8 cellular contexts compared by ENCODE assay signal in the genomic region with DNA sequence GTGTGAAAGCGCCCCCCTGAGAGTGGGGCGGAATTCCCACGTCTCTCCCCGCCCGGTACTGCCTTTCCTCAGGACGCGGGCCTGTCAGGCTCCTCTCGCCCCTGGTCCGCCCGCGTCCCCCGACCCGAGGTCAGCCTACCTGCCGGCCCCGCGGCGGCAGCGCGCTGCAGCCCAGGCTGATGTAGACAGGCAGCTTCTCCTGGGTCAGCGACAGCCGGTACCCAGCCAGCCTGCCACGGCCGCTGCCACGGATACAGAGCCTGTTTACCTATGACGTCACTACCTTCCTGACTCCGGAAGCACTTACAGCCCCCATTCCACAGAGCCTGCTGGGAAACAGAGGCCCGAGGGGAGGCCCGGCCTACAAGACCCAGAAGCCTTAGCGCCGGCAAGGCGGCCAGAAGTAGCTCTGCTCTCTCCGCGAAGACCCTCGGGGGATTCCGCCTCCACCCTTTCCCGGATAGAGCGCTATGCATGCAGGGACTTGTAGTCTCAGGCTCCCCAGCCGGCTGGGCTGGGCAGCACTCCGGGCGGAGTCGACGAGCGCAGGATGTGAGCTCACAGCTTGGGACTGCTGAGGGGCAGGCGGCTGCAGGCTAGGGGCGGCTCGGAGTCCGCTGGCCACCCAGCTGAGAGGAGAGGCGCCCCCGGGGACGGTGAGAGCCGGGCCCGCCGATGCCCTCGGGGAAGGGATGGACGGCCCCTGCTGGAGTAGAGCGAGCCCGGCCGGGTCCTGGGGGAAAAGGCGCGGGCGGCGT. TPM values are rescaled to one million over a fixed set of nuclear protein-coding genes. Genes with fewer than 3 reads are reported as not detected.
DNase-seq lines count a peak whose midpoint lies in the region; ATAC-seq, FAIRE-seq and TF ChIP-seq lines count a peak whose summit lies in the region.

TSS of gene IFT20 (minus strand) at position 272 of the 758 bp plus-strand sequence. CDS start 3,487 bp downstream, outside the sequence.
A gene with protein sequence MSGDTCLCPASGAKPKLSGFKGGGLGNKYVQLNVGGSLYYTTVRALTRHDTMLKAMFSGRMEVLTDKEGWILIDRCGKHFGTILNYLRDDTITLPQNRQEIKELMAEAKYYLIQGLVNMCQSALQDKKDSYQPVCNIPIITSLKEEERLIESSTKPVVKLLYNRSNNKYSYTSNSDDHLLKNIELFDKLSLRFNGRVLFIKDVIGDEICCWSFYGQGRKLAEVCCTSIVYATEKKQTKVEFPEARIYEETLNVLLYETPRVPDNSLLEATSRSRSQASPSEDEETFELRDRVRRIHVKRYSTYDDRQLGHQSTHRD (plus strand): TSS at position 561 of the 758 bp plus-strand sequence. CDS start 3,761 bp downstream, outside the sequence.

- H3K4me3 ChIP-seq in cardiac muscle cell, result peak within 1 kb of the TSS; percentile 75
- H3K4me3 ChIP-seq in parathyroid adenoma (ENCODE audit: low read depth, low read length), result peak within 1 kb of the TSS; percentile 97
- H3K4me3 ChIP-seq in tibial nerve, result peak within 1 kb of the TSS; percentile 60 to 97 (median 78)

- H3K36me3 ChIP-seq in cardiac muscle cell (peaks cover 4% of the 10 kb centered on the region), parathyroid adenoma (ENCODE audit: control insufficient read depth, insufficient read depth, low read length) (no peaks in the 10 kb centered on the region), tibial nerve (peaks cover 0 to 38% (median under 1%) of the 10 kb centered on the region in 3 donors)

- peaks cover 33% of the 10 kb centered on the region for H3K79me2 ChIP-seq in parathyroid adenoma

- no peaks in the 10 kb centered on the region for H3K27me3 Mint-ChIP-seq in T-cell

- CTCF ChIA-PET in T-cell (lab: Charles Lee), result interaction anchor here (0.6 to 1.8 kb wide), 11 partner anchors 13 to 616 kb away, joined by 3 to 15 read pairs (median 4); partner anchors contain the start of genes LYRM9 (in 1 of the 2), POLDIP2 (in 1 of the 2) and TMEM97 (in 1 of the 2)

- H2AFZ ChIP-seq in parathyroid adenoma, result peak within 1 kb of the TSS; percentile 90

- H3K9ac ChIP-seq in parathyroid adenoma, result peak within 1 kb of the TSS; percentile 41

- ATAC-seq in HG02840 (IDR thresholded peaks at IDR 0.05; ENCODE audit: low FRiP score, unreplicated experiment), result peak; percentile 97
- ATAC-seq in T-cell (replicated peaks in 1 of 4), result peak; percentile 95 to 99 (median 98)

- H3K9me3 ChIP-seq in cardiac muscle cell (ENCODE audit: low read depth), result no peaks in the 10 kb centered on the region
- no peaks in the 10 kb centered on the region for H3K9me3 ChIP-seq in parathyroid adenoma (ENCODE audit: control insufficient read depth, low read length)
- H3K9me3 ChIP-seq in tibial nerve, result no peaks in the 10 kb centered on the region

- peaks cover 20% of the 10 kb centered on the region for H3K36me3 Mint-ChIP-seq in T-cell

- H3K27ac Mint-ChIP-seq in T-cell, result peak within 1 kb of the TSS; percentile 87 to 90

- H3K4me1 ChIP-seq in cardiac muscle cell (ENCODE audit: low read depth) (peaks cover 4% of the 10 kb centered on the region), parathyroid adenoma (no peaks in the 10 kb centered on the region), tibial nerve (peaks cover 3 to 56% (median 21%) of the 10 kb centered on the region in 4 donors)

- H3K27me3 ChIP-seq in cardiac muscle cell, result no peaks in the 10 kb centered on the region
- H3K27me3 ChIP-seq in parathyroid adenoma (ENCODE audit: control insufficient read depth, insufficient read depth, low read length), result no peaks in the 10 kb centered on the region
- no peaks in the 10 kb centered on the region for H3K27me3 ChIP-seq in tibial nerve

- 0 to 1% (median 1%) methylated on average over 62 of the region's 62 CpGs for WGBS in adipose tissue, 3 donors
- WGBS in tibial nerve, 2 donors, result 0 to 1% methylated on average over 25 to 58 of the region's 62 CpGs

- TF ChIP-seq CTCF in cardiac muscle cell (IDR thresholded peaks at IDR 0.05; ENCODE audit: low read depth, low read length), result no peak
- TF ChIP-seq CTCF in parathyroid adenoma (IDR thresholded peaks at IDR 0.05), result peak; percentile 9
- TF ChIP-seq CTCF in tibial nerve (IDR thresholded peaks at IDR 0.05), result peak in 1 of 5 experiments; percentile 44

- POLR2A ChIA-PET in T-cell (lab: Charles Lee), result interaction anchor here (0.5 to 2.5 kb wide), 12 partner anchors 16 to 489 kb away, joined by 3 to 25 read pairs (median 3); partner anchors contain the start of genes POLDIP2 (in 2 of the 2), TMEM97 (in 2 of the 2), LYRM9 (in 1 of the 2) and RPL23A (in 1 of the 2)

- H3K4me2 ChIP-seq in parathyroid adenoma (ENCODE audit: low read length), result peak within 1 kb of the TSS; percentile 98

- H3K27ac ChIP-seq in adipose tissue (ENCODE audit: low read depth, low read length), result peak within 1 kb of the TSS; percentile 83
- peak within 1 kb of the TSS; percentile 93 for H3K27ac ChIP-seq in cardiac muscle cell
- H3K27ac ChIP-seq in parathyroid adenoma, result peak within 1 kb of the TSS; percentile 81
- peak within 1 kb of the TSS; percentile 89 to 99 (median 98) for H3K27ac ChIP-seq in tibial nerve

- TF ChIP-seq POLR2A in GM12891 (IDR thresholded peaks at IDR 0.05; ENCODE audit: low read depth, low read length), result no peak
- peak; percentile 82 to 94 for TF ChIP-seq POLR2A in tibial nerve (IDR thresholded peaks at IDR 0.05)

- peak; percentile 96 to 99 for TF ChIP-seq EP300 in tibial nerve (IDR thresholded peaks at IDR 0.05)

- DNase-seq in GM12891 (ENCODE audit: insufficient read length, low spot score), result peak; percentile 98
- DNase-seq in NCI-H1436 treated with DMSO at 0.1 percent for 48 hours (lab: John Stamatoyannopoulos, UW), result peak; percentile 100
- DNase-seq in T-cell, result peak; percentile 88 to 99 (median 98)
- peak; percentile 99 to 100 for DNase-seq in cardiac muscle cell (ENCODE audit: low read depth in 1 of 2, low spot score in 1 of 2)
- peak; percentile 95 to 97 for DNase-seq in tibial nerve (ENCODE audit: low spot score in 2 of 2)

- no peaks in the 10 kb centered on the region for H3K9me3 Mint-ChIP-seq in T-cell

- H3K4me3 Mint-ChIP-seq in T-cell, result peak within 1 kb of the TSS; percentile 95 to 98 (median 96)

- H3K4me1 Mint-ChIP-seq in T-cell, result peaks cover 49 to 54% (median 50%) of the 10 kb centered on the region in 3 donors

- peak; percentile 98 for FAIRE-seq in GM12891 (lab: Jason Lieb, UNC)

TF ChIP-seq in GM12891, 5 proteins besides CTCF, POLR2A, EP300 and RAD21:
- TF ChIP-seq POU2F2 (IDR thresholded peaks at IDR 0.05; ENCODE audit: low read depth, low read length) (peak; percentile 80; the same call in 1 of the 2 replicates), TAF1 (IDR thresholded peaks at IDR 0.05; ENCODE audit: low read depth, low read length) (no peak), POLR2AphosphoS5 (IDR thresholded peaks at IDR 0.05; ENCODE audit: low read depth, low read length) (0 out of 2 replicates have a peak, but pooled peaks have one; percentile 45)
TF ChIP-seq in GM12891: peak in this region for 2.

RNA-seq across cellular contexts. Expression of gene IFT20, which starts in this region (rescaled TPM):
- 29.8 TPM for polyA plus RNA-seq in GM12891 (2012; ENCODE audit: low read depth, missing spikeins)
- total RNA-seq in T-cell (10 to 100 TPM; 29.3 to 55.4 (median 33.8) TPM), cardiac muscle cell (41.9 and 45.6 TPM in 2 replicates), tibial nerve (10 to 100 TPM; 34.8 to 50.3 (median 43.9) TPM)
- polyA plus RNA-seq in adipose tissue (10 to 100 TPM; 27.9 to 67.0 (median 66.0) TPM), cardiac muscle cell (69.5 and 73.8 TPM in 2 replicates)

RNA-seq across cellular contexts. Expression of the second gene that starts in this region (rescaled TPM):
- 6.4 TPM for polyA plus RNA-seq in GM12891 (2012; ENCODE audit: low read depth, missing spikeins)
- total RNA-seq in T-cell (10 to 100 TPM; 12.1 to 28.9 (median 23.3) TPM), cardiac muscle cell (35.4 and 56.5 TPM in 2 replicates), tibial nerve (10 to 100 TPM; 25.1 to 36.0 (median 28.2) TPM)
- polyA plus RNA-seq in adipose tissue (10 to 100 TPM; 18.1 to 38.0 (median 22.9) TPM), cardiac muscle cell (30.9 and 35.7 TPM in 2 replicates)

Comparison
In these comparisons a context has a peak if more than half of its experiments do, and no peak if none do; other contexts are left out.
1. Peak in every context shown above with its lines: DNase-seq, ATAC-seq, H3K4me3 ChIP-seq and H3K27ac ChIP-seq.